ENCODE assay signal across 1 cellular context in the genomic region with DNA sequence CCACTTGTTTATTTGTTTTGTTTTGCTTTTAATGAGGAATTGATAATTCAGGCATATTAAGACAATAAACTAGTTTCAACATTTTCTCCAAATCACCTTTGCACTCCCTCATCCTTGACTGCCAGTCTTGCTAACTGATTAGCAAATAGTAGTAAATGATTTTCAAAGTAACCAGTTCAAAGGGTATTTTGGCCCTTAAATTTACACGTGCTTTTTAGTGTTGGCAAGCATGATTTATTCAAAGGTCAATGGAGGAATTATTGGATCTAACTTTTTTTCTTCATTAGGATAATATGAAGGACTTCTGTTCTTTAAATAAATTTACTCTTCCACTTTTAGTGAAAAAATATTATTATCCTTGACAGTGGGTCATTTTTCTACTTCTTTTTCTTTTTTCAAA.
A peak's percentile ranks its signal among the peaks of the same experiment; 100 is the strongest.
TF ChIP-seq lines count a peak whose summit lies in the region.

No MANE protein-coding gene starts in this region.

TF ChIP-seq in HepG2, 621 proteins besides CTCF, POLR2A, EP300 and RAD21 (continued from another document and continues in another):
- TF ChIP-seq BRF2 (CRISPR knock-in tag; IDR thresholded peaks at IDR 0.05): no peak
- peak; percentile 31; the same call in 1 of the 2 replicates for TF ChIP-seq CREM (IDR thresholded peaks at IDR 0.05)
- TF ChIP-seq CREM (CRISPR knock-in tag; IDR thresholded peaks at IDR 0.05): no peak
- TF ChIP-seq ZNF841 (CRISPR knock-in tag; IDR thresholded peaks at IDR 0.05; ENCODE audit: borderline replicate concordance): no peak
- TF ChIP-seq CBX2 (IDR thresholded peaks at IDR 0.05; ENCODE audit: low read depth, low read length): no peak
- no peak for TF ChIP-seq CBX2 (CRISPR knock-in tag; IDR thresholded peaks at IDR 0.05; ENCODE audit: low read depth)
- no peak for TF ChIP-seq ZNF776 (CRISPR knock-in tag; IDR thresholded peaks at IDR 0.05)
- TF ChIP-seq ZBED4 (CRISPR knock-in tag; IDR thresholded peaks at IDR 0.05; ENCODE audit: borderline replicate concordance): no peak
- TF ChIP-seq KDM6A (CRISPR knock-in tag; IDR thresholded peaks at IDR 0.05; ENCODE audit: low read depth): peak; percentile 73; the same call in 1 of the 2 replicates
- TF ChIP-seq, protein P1, sequence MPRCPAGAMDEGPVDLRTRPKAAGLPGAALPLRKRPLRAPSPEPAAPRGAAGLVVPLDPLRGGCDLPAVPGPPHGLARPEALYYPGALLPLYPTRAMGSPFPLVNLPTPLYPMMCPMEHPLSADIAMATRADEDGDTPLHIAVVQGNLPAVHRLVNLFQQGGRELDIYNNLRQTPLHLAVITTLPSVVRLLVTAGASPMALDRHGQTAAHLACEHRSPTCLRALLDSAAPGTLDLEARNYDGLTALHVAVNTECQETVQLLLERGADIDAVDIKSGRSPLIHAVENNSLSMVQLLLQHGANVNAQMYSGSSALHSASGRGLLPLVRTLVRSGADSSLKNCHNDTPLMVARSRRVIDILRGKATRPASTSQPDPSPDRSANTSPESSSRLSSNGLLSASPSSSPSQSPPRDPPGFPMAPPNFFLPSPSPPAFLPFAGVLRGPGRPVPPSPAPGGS (CRISPR knock-in tag; IDR thresholded peaks at IDR 0.05): no peak
- peak; percentile 68 for TF ChIP-seq NR2C2 (CRISPR knock-in tag; IDR thresholded peaks at IDR 0.05; ENCODE audit: borderline replicate concordance)
- TF ChIP-seq FOXP1 (IDR thresholded peaks at IDR 0.05): no peak
- TF ChIP-seq FOXP1 (CRISPR knock-in tag; IDR thresholded peaks at IDR 0.05): peak; percentile 16; the same call in 1 of the 2 replicates
- TF ChIP-seq BRCA1 (CRISPR knock-in tag; IDR thresholded peaks at IDR 0.05): no peak
- TF ChIP-seq NFIC (IDR thresholded peaks at IDR 0.05; ENCODE audit: low read length): peak; percentile 79; the same call in 1 of the 2 replicates
- no peak for TF ChIP-seq ZNF580 (CRISPR knock-in tag; IDR thresholded peaks at IDR 0.05; ENCODE audit: borderline replicate concordance, low read depth)
- TF ChIP-seq, protein P2, sequence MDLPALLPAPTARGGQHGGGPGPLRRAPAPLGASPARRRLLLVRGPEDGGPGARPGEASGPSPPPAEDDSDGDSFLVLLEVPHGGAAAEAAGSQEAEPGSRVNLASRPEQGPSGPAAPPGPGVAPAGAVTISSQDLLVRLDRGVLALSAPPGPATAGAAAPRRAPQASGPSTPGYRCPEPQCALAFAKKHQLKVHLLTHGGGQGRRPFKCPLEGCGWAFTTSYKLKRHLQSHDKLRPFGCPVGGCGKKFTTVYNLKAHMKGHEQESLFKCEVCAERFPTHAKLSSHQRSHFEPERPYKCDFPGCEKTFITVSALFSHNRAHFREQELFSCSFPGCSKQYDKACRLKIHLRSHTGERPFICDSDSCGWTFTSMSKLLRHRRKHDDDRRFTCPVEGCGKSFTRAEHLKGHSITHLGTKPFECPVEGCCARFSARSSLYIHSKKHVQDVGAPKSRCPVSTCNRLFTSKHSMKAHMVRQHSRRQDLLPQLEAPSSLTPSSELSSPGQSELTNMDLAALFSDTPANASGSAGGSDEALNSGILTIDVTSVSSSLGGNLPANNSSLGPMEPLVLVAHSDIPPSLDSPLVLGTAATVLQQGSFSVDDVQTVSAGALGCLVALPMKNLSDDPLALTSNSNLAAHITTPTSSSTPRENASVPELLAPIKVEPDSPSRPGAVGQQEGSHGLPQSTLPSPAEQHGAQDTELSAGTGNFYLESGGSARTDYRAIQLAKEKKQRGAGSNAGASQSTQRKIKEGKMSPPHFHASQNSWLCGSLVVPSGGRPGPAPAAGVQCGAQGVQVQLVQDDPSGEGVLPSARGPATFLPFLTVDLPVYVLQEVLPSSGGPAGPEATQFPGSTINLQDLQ (CRISPR knock-in tag; IDR thresholded peaks at IDR 0.05): no peak
- TF ChIP-seq ZNF572 (CRISPR knock-in tag; IDR thresholded peaks at IDR 0.05): no peak
- TF ChIP-seq NR2F6 (IDR thresholded peaks at IDR 0.05): peak; percentile 43; the same call in 1 of the 2 replicates
- peak; percentile 61; the same call in 1 of the 2 replicates for TF ChIP-seq NR2F6 (CRISPR knock-in tag; IDR thresholded peaks at IDR 0.05)
- no peak for TF ChIP-seq GTF2F1 (IDR thresholded peaks at IDR 0.05; ENCODE audit: low read length)
- no peak for TF ChIP-seq ZFP36L1 (CRISPR knock-in tag; IDR thresholded peaks at IDR 0.05)
- no peak for TF ChIP-seq HOXA3 (CRISPR knock-in tag; IDR thresholded peaks at IDR 0.05)
- no peak for TF ChIP-seq ZNF761 (CRISPR knock-in tag; conservative IDR thresholded peaks at IDR 0.05)
- peak; percentile 50; the same call in 1 of the 2 replicates for TF ChIP-seq HMG20A (CRISPR knock-in tag; IDR thresholded peaks at IDR 0.05; ENCODE audit: borderline replicate concordance)
- no peak for TF ChIP-seq RBFOX2 (IDR thresholded peaks at IDR 0.05; ENCODE audit: low read depth, low read length)
- peak; percentile 89 for TF ChIP-seq MIXL1 (CRISPR knock-in tag; IDR thresholded peaks at IDR 0.05)
- TF ChIP-seq HNF4A (CRISPR knock-in tag; IDR thresholded peaks at IDR 0.05): peak; percentile 90
- peak; percentile 35; the same call in 1 of the 2 replicates for TF ChIP-seq SMAD3 (CRISPR knock-in tag; IDR thresholded peaks at IDR 0.05)
- TF ChIP-seq PRPF4 (IDR thresholded peaks at IDR 0.05; ENCODE audit: low read depth, low read length, poor library complexity, severe bottlenecking): no peak
- TF ChIP-seq ZNF451 (CRISPR knock-in tag; IDR thresholded peaks at IDR 0.05): no peak
- TF ChIP-seq MLXIP (CRISPR knock-in tag; IDR thresholded peaks at IDR 0.05; ENCODE audit: borderline replicate concordance): 0 out of 2 replicates have a peak, but pooled peaks have one; percentile 37
- no peak for TF ChIP-seq ZC3H13 (CRISPR knock-in tag; IDR thresholded peaks at IDR 0.05)
- no peak for TF ChIP-seq ZNF788 (CRISPR knock-in tag; IDR thresholded peaks at IDR 0.05; ENCODE audit: borderline replicate concordance)
- TF ChIP-seq ZNF644 (CRISPR knock-in tag; IDR thresholded peaks at IDR 0.05; ENCODE audit: low read depth): peak; percentile 68; the same call in 1 of the 2 replicates
- 0 out of 2 replicates have a peak, but pooled peaks have one; percentile 64 for TF ChIP-seq TOE1 (CRISPR knock-in tag; IDR thresholded peaks at IDR 0.05)
- TF ChIP-seq SOX13 (IDR thresholded peaks at IDR 0.05): no peak
- peak in 1 of 2 experiments; percentile 59; a peak in 1 of 4 replicates for TF ChIP-seq SOX13 (CRISPR knock-in tag; conservative IDR thresholded peaks at IDR 0.05 in 1 of 2, IDR thresholded peaks at IDR 0.05 in 1 of 2)
- TF ChIP-seq IKZF5 (CRISPR knock-in tag; IDR thresholded peaks at IDR 0.05): no peak
- TF ChIP-seq, protein P3, sequence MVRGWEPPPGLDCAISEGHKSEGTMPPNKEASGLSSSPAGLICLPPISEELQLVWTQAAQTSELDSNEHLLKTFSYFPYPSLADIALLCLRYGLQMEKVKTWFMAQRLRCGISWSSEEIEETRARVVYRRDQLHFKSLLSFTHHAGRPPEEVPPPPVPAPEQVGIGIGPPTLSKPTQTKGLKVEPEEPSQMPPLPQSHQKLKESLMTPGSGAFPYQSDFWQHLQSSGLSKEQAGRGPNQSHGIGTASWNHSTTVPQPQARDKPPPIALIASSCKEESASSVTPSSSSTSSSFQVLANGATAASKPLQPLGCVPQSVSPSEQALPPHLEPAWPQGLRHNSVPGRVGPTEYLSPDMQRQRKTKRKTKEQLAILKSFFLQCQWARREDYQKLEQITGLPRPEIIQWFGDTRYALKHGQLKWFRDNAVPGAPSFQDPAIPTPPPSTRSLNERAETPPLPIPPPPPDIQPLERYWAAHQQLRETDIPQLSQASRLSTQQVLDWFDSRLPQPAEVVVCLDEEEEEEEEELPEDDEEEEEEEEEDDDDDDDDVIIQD (CRISPR knock-in tag; IDR thresholded peaks at IDR 0.05; ENCODE audit: low read depth): peak; percentile 90; the same call in 1 of the 2 replicates
- no peak for TF ChIP-seq CREBL2 (CRISPR knock-in tag; IDR thresholded peaks at IDR 0.05; ENCODE audit: borderline replicate concordance)
- no peak for TF ChIP-seq ZC3H4 (CRISPR knock-in tag; IDR thresholded peaks at IDR 0.05; ENCODE audit: borderline replicate concordance)
- peak; percentile 40; the same call in 1 of the 2 replicates for TF ChIP-seq SAP130 (CRISPR knock-in tag; IDR thresholded peaks at IDR 0.05; ENCODE audit: low read depth)
- TF ChIP-seq DZIP1 (CRISPR knock-in tag; IDR thresholded peaks at IDR 0.05): no peak
